In the genomic region with DNA sequence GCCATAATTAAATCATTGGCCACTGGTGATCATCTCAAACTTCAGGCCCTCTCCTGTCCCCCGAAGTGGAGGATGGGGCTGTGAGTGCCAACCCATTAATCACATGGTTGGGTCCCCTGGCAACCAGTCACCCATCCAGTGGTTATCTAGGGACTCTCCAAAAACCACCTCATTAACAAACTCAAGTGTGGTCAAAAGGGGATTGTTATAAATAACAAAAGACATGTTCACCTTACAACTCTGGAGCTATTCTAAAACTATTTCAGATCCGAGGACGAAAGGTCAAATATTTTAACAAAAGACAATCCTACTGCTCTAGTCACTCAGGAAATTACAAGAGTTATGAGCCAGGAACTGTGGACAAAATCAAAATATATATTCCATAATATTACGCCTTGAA, we compare ENCODE assay signal across 16 cellular contexts.
DNase-seq lines count a peak whose midpoint lies in the region; ATAC-seq and TF ChIP-seq lines count a peak whose summit lies in the region.
"Had no signal": no experiment of that assay in that cellular context is flagged by ENCODE, and none has a peak within 500 bp of the region (broad histone marks: within the 10 kb centered on the region; RNA-seq: fewer than 3 reads in every experiment).

No MANE protein-coding gene starts in this region.

- no peaks in the 10 kb centered on the region for H3K27me3 ChIP-seq in GM06990 (replicated peaks; ENCODE audit: control insufficient read depth, insufficient read depth, low read length)
- H3K27me3 ChIP-seq in aorta (ENCODE audit: control insufficient read depth in 1 of 2, insufficient read depth in 2 of 2, low read length in 1 of 2) = no peaks in the 10 kb centered on the region

- H3K36me3 ChIP-seq in GM06990 (ENCODE audit: control insufficient read depth, insufficient read depth, low read length) (no peaks in the 10 kb centered on the region), aorta (ENCODE audit: control insufficient read depth in 1 of 2, insufficient read depth in 2 of 2, low read length in 1 of 2) (no peaks in the 10 kb centered on the region)

- ATAC-seq in HG03432 (IDR thresholded peaks at IDR 0.05; ENCODE audit: unreplicated experiment) = peak; percentile 52
- ATAC-seq in aorta (ENCODE audit: low FRiP score) = no peak
- no peak for ATAC-seq in GM19351 (IDR thresholded peaks at IDR 0.05; ENCODE audit: unreplicated experiment)

- no peaks in the 10 kb centered on the region for H3K36me3 Mint-ChIP-seq in osteocyte (ENCODE audit: unreplicated experiment)

- H3K4me3 Mint-ChIP-seq in osteocyte (ENCODE audit: unreplicated experiment) = no peak overlapping the region
- H3K4me3 Mint-ChIP-seq: B cell; CD4-positive, alpha-beta T cell; H9 had no signal

- H3K4me1 Mint-ChIP-seq in osteocyte (ENCODE audit: unreplicated experiment) = no peaks in the 10 kb centered on the region

- intact Hi-C loops in aorta (cut with DNase I) = no loop called here

- no peak overlapping the region for H3K27ac Mint-ChIP-seq in osteocyte (ENCODE audit: unreplicated experiment)
- H3K27ac Mint-ChIP-seq: B cell; CD4-positive, alpha-beta T cell; H9 had no signal

- WGBS in aorta, 2 donors = 63 to 71% methylated on average over 4 of the region's 4 CpGs

- peaks cover 22% of the 10 kb centered on the region for H3K27me3 Mint-ChIP-seq in osteocyte (ENCODE audit: unreplicated experiment)

- H3K9me3 ChIP-seq in aorta (ENCODE audit: control insufficient read depth, low read length) = peaks cover 3% of the 10 kb centered on the region

- DNase-seq in GM06990 (ENCODE audit: extremely low read depth, insufficient read length) = peak; percentile 26
- DNase-seq in dermis blood vessel endothelial cell = peak; percentile 77
- peak; percentile 66 to 79 for DNase-seq in lung microvascular endothelial cell (ENCODE audit: low read depth in 2 of 2)
- DNase-seq in osteocyte (ENCODE audit: extremely low spot score, unreplicated experiment) = no peak
- DNase-seq in aorta = no peak
- DNase-seq in NOMO-1 treated with DMSO at 0.1 percent for 48 hours (lab: John Stamatoyannopoulos, UW; ENCODE audit: unreplicated experiment) = no peak
- DNase-seq: C1 segment of cervical spinal cord; Calu3; CD4-positive, alpha-beta T cell; DMS 273 treated with DMSO at 0.1 percent for 48 hours; GOT3; H9 had no signal

- H3K4me1 ChIP-seq in aorta (ENCODE audit: control insufficient read depth in 1 of 2, insufficient read depth in 2 of 2, low read length in 2 of 2) = no peaks in the 10 kb centered on the region

- H3K9me3 Mint-ChIP-seq in osteocyte (ENCODE audit: unreplicated experiment) = no peaks in the 10 kb centered on the region
- H3K9me3 Mint-ChIP-seq: CD4-positive, alpha-beta T cell had no signal

- H3K4me3 ChIP-seq in GM06990 (replicated peaks; ENCODE audit: low read depth, low read length) (no peak overlapping the region), aorta (ENCODE audit: low read length in 2 of 2) (no peak overlapping the region)

- TF ChIP-seq CTCF in GM06990 (IDR thresholded peaks at IDR 0.05; ENCODE audit: insufficient read depth, low read length, poor library complexity, severe bottlenecking) (no peak), osteocyte (IDR thresholded peaks at IDR 0.05) (no peak)

- no peak overlapping the region for H3K27ac ChIP-seq in aorta (ENCODE audit: low read depth in 1 of 2, low read length in 2 of 2)
- H3K27ac ChIP-seq: HL-60 had no signal

Comparison
In these comparisons a context has a peak if more than half of its experiments do, and no peak if none do; other contexts are left out.
1. DNase-seq: peak in GM06990 (single experiment), dermis blood vessel endothelial cell (single experiment) and lung microvascular endothelial cell (2 of 2); none in osteocyte (single experiment), aorta (0 of 2) and NOMO-1 treated with DMSO at 0.1 percent for 48 hours (single experiment).